Comparison of ENCODE assay signal across 11 cellular contexts in genomic region chr20:54063998-54064676, GRCh38. TPM values are rescaled to one million over a fixed set of nuclear protein-coding genes. Genes with fewer than 3 reads are reported as not detected.
A peak's percentile ranks its signal among the peaks of the same experiment; 100 is the strongest.
DNase-seq lines count a peak whose midpoint lies in the region; ATAC-seq and TF ChIP-seq lines count a peak whose summit lies in the region.
"Had no signal": no experiment of that assay in that cellular context is flagged by ENCODE, and none has a peak within 500 bp of the region (broad histone marks: within the 10 kb centered on the region; RNA-seq: fewer than 3 reads in every experiment).

No MANE protein-coding gene starts in this region.

- H3K36me3 Mint-ChIP-seq in central memory CD8-positive, alpha-beta T cell (ENCODE audit: insufficient read depth), result no peaks in the 10 kb centered on the region

- ATAC-seq in central memory CD8-positive, alpha-beta T cell (replicated peaks; ENCODE audit: extremely low read depth, poor library complexity, severe bottlenecking), result peak; percentile 89
- ATAC-seq in stimulated activated naive CD8-positive, alpha-beta T cell treated with anti-CD3 and anti-CD28 coated beads, Interleukin-15, amount 100 ng/mL, for 72 hours, result peak; percentile 94
- no peak for ATAC-seq in HG03520 (IDR thresholded peaks at IDR 0.05; ENCODE audit: unreplicated experiment)
- ATAC-seq: HepG2 had no signal

- CTCF ChIA-PET in PC-9 (lab: Charles Lee), result no interaction called here

- peak overlapping the region; percentile 68 for H3K27ac Mint-ChIP-seq in central memory CD8-positive, alpha-beta T cell (ENCODE audit: low read depth)
- H3K27ac Mint-ChIP-seq in stimulated activated naive CD8-positive, alpha-beta T cell treated with anti-CD3 and anti-CD28 coated beads, Interleukin-15, amount 100 ng/mL, for 72 hours, result peak overlapping the region; percentile 88 to 93

- H4K20me1 ChIP-seq in KMS-11 (ENCODE audit: insufficient read depth) (no peaks in the 10 kb centered on the region), PC-9 (ENCODE audit: insufficient read depth) (no peaks in the 10 kb centered on the region)

- BruUV-seq in PC-9 (replicated peaks; lab: Mats Ljungman, UMichigan), result no TSS peak

- no peaks in the 10 kb centered on the region for H3K79me2 ChIP-seq in KMS-11 (ENCODE audit: insufficient read depth, low read depth)
- H3K79me2 ChIP-seq in PC-9 (ENCODE audit: low read depth), result no peaks in the 10 kb centered on the region

- H3F3A ChIP-seq in PC-9 (ENCODE audit: insufficient read depth, low read depth), result 0 out of 2 replicates have a peak, but pooled peaks cover 4% of the 10 kb centered on the region

- H3K4me1 ChIP-seq in KMS-11 (ENCODE audit: low read depth, poor library complexity, severe bottlenecking), result peaks cover 73% of the 10 kb centered on the region
- H3K4me1 ChIP-seq in PC-9 (replicated peaks; ENCODE audit: insufficient read depth), result peaks cover 25% of the 10 kb centered on the region
- H3K4me1 ChIP-seq: SJCRH30 had no signal

- H3K27me3 Mint-ChIP-seq in central memory CD8-positive, alpha-beta T cell, result no peaks in the 10 kb centered on the region
- H3K27me3 Mint-ChIP-seq in stimulated activated naive CD8-positive, alpha-beta T cell treated with anti-CD3 and anti-CD28 coated beads, Interleukin-15, amount 100 ng/mL, for 72 hours, result no peaks in the 10 kb centered on the region

- no peaks in the 10 kb centered on the region for H3K9me3 Mint-ChIP-seq in central memory CD8-positive, alpha-beta T cell
- no peaks in the 10 kb centered on the region for H3K9me3 Mint-ChIP-seq in stimulated activated naive CD8-positive, alpha-beta T cell treated with anti-CD3 and anti-CD28 coated beads, Interleukin-15, amount 100 ng/mL, for 72 hours

- H3K4me1 Mint-ChIP-seq in central memory CD8-positive, alpha-beta T cell, result peaks cover 13% of the 10 kb centered on the region
- peaks cover 58% of the 10 kb centered on the region for H3K4me1 Mint-ChIP-seq in stimulated activated naive CD8-positive, alpha-beta T cell treated with anti-CD3 and anti-CD28 coated beads, Interleukin-15, amount 100 ng/mL, for 72 hours

- TF ChIP-seq CTCF in KMS-11 (conservative IDR thresholded peaks at IDR 0.05; ENCODE audit: low read depth, low read length) (no peak), PC-9 (conservative IDR thresholded peaks at IDR 0.05) (no peak)

- H3K4me3 Mint-ChIP-seq in central memory CD8-positive, alpha-beta T cell, result peak overlapping the region; percentile 55
- peak overlapping the region; percentile 69 to 77 for H3K4me3 Mint-ChIP-seq in stimulated activated naive CD8-positive, alpha-beta T cell treated with anti-CD3 and anti-CD28 coated beads, Interleukin-15, amount 100 ng/mL, for 72 hours

- POLR2A ChIA-PET in PC-9 (lab: Charles Lee; ENCODE audit: unreplicated experiment), result no interaction called here

- H3K9me2 ChIP-seq in PC-9 (ENCODE audit: insufficient read depth), result no peaks in the 10 kb centered on the region

- H3K36me3 ChIP-seq in KMS-11 (ENCODE audit: insufficient read depth) (no peaks in the 10 kb centered on the region), PC-9 (ENCODE audit: low read depth) (no peaks in the 10 kb centered on the region)
- H3K36me3 ChIP-seq: SJCRH30 had no signal

- intact Hi-C loops in PC-9 (cut with micrococcal nuclease; ENCODE audit: unreplicated experiment), result loop anchor here (5.0 to 10.0 kb wide), 3 partner anchors 319 to 1822 kb away; no protein-coding TSS in a partner anchor

- no peak overlapping the region for H3K4me3 ChIP-seq in KMS-11 (IDR thresholded peaks at IDR 0.05; ENCODE audit: insufficient read depth, low read depth, low read length)
- H3K4me3 ChIP-seq in PC-9, result no peak overlapping the region
- H3K4me3 ChIP-seq: SJCRH30 had no signal

- H3K9me3 ChIP-seq in PC-9 (ENCODE audit: insufficient read depth, low read depth), result no peaks in the 10 kb centered on the region
- H3K9me3 ChIP-seq: SJCRH30 had no signal

- no peaks in the 10 kb centered on the region for H3K27me3 ChIP-seq in KMS-11 (ENCODE audit: insufficient read depth, low read depth)
- no peaks in the 10 kb centered on the region for H3K27me3 ChIP-seq in PC-9 (ENCODE audit: insufficient read depth, low read depth)

- H3K4me2 ChIP-seq in KMS-11 (peak overlapping the region; percentile 93), PC-9 (no peak overlapping the region)

- H2AFZ ChIP-seq in KMS-11 (ENCODE audit: low read depth) (peak overlapping the region; percentile 43), PC-9 (no peak overlapping the region)

- H3K27ac ChIP-seq in KMS-11, result peak overlapping the region; percentile 87
- H3K27ac ChIP-seq in PC-9, result no peak overlapping the region
- H3K27ac ChIP-seq: SJCRH30 had no signal

- peak overlapping the region; percentile 63 for H3K9ac ChIP-seq in KMS-11

- peak; percentile 23 for DNase-seq in activated naive CD4-positive, alpha-beta T cell treated with Interleukin-2 at 50 U/mL for 16 hours
- DNase-seq in activated naive CD4-positive, alpha-beta T cell treated with anti-CD3 and anti-CD28 coated beads, Interleukin-2, amount 50 U/mL, for 16 hours, result no peak
- peak; percentile 26 to 38 for DNase-seq in central memory CD8-positive, alpha-beta T cell (ENCODE audit: low spot score in 2 of 2)
- DNase-seq in stimulated activated naive CD8-positive, alpha-beta T cell treated with anti-CD3 and anti-CD28 coated beads, Interleukin-15, amount 100 ng/mL, for 72 hours, result peak; percentile 75 to 83
- DNase-seq in PC-9 (no peak), LoVo (ENCODE audit: low spot score) (no peak)
- DNase-seq: hippocampal formation, SJCRH30 had no signal

RNA-seq across cellular contexts. Expression of gene BCAS1, which starts 6.3 kb away (rescaled TPM):
- total RNA-seq in PC-9 (2021), result 3.9 and 4.0 TPM in 2 replicates

Comparison
In these comparisons a context has a peak if more than half of its experiments do, and no peak if none do; other contexts are left out.
1. DNase-seq: peak in activated naive CD4-positive, alpha-beta T cell treated with Interleukin-2 at 50 U/mL for 16 hours (single experiment), central memory CD8-positive, alpha-beta T cell (2 of 2) and stimulated activated naive CD8-positive, alpha-beta T cell treated with anti-CD3 and anti-CD28 coated beads, Interleukin-15, amount 100 ng/mL, for 72 hours (2 of 2); none in activated naive CD4-positive, alpha-beta T cell treated with anti-CD3 and anti-CD28 coated beads, Interleukin-2, amount 50 U/mL, for 16 hours (single experiment), PC-9 (0 of 2) and LoVo (single experiment).